14 cellular contexts compared by ENCODE assay signal in the genomic region with DNA sequence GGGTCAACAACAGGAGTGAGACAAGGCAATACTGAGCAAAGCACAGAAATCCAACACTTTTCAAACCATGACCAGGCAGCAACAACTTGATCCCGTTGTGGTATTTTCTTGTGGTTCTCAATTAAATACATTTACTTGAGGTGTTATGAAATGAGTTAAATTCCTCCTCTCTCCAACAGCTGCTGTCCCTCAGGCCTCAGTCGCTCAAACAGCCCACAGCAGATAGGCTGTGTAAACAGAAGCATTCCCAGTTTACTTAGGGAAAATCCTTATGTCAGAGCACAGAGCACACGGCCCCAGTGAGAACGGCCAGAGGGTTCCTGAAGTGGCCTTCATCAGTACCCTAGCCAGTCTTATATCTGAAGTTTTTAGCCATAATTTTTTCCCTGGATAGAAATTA.
A peak's percentile ranks its signal among the peaks of the same experiment; 100 is the strongest.
DNase-seq lines count a peak whose midpoint lies in the region; ATAC-seq and TF ChIP-seq lines count a peak whose summit lies in the region.
"Had no signal": no experiment of that assay in that cellular context is flagged by ENCODE, and none has a peak within 500 bp of the region (broad histone marks: within the 10 kb centered on the region; RNA-seq: fewer than 3 reads in every experiment).

No MANE protein-coding gene starts in this region.

- H3K4me1 Mint-ChIP-seq in activated T-helper 1 cell treated with anti-CD3 and anti-CD28 coated beads, Interleukin-12 subunit alpha, Interleukin-12 subunit beta, Interleukin-2, Interleukin-4 antibody, amounts not matched to agents 30 ng/mL and 10 ng/mL and 1 ng/mL, durations not matched to agents 14 hours and 24 hours and 36 hours (ENCODE audit: low read depth) = no peaks in the 10 kb centered on the region
- H3K4me1 Mint-ChIP-seq: CD4-positive, CD25-positive, alpha-beta regulatory T cell had no signal

- H3K36me3 Mint-ChIP-seq in activated T-helper 1 cell treated with anti-CD3 and anti-CD28 coated beads, Interleukin-12 subunit alpha, Interleukin-12 subunit beta, Interleukin-2, Interleukin-4 antibody, amounts not matched to agents 30 ng/mL and 10 ng/mL and 1 ng/mL, durations not matched to agents 14 hours and 24 hours and 36 hours (ENCODE audit: low read depth) = no peaks in the 10 kb centered on the region
- H3K36me3 Mint-ChIP-seq: CD4-positive, CD25-positive, alpha-beta regulatory T cell had no signal

- WGBS in suprapubic skin = 71% methylated on average over 4 of the region's 4 CpGs

- no peaks in the 10 kb centered on the region for H3F3A ChIP-seq in neural cell (ENCODE audit: insufficient read depth, low read length, poor library complexity, severe bottlenecking)

- no peaks in the 10 kb centered on the region for H4K20me1 ChIP-seq in neural cell (ENCODE audit: insufficient read depth)
- H4K20me1 ChIP-seq: BLaER1 treated with 17β-estradiol and CSF1 and Interleukin-3, amounts not matched to agents 10 nM and 100 nM had no signal

- H3K79me2 ChIP-seq in neural cell (replicated peaks; ENCODE audit: insufficient read depth, low read length) = no peaks in the 10 kb centered on the region

- H3K9ac ChIP-seq in neural cell (ENCODE audit: low read length) = no peak overlapping the region
- H3K9ac ChIP-seq: BLaER1 treated with 17β-estradiol and CSF1 and Interleukin-3, amounts not matched to agents 10 nM and 100 nM; GM23248 had no signal

- TF ChIP-seq EP300 in neural cell (conservative IDR thresholded peaks at IDR 0.05; ENCODE audit: poor library complexity, severe bottlenecking) (no peak), suprapubic skin (IDR thresholded peaks at IDR 0.05) (no peak)

- no peak overlapping the region for H3K4me3 Mint-ChIP-seq in activated T-helper 1 cell treated with anti-CD3 and anti-CD28 coated beads, Interleukin-12 subunit alpha, Interleukin-12 subunit beta, Interleukin-2, Interleukin-4 antibody, amounts not matched to agents 30 ng/mL and 10 ng/mL and 1 ng/mL, durations not matched to agents 14 hours and 24 hours and 36 hours
- H3K4me3 Mint-ChIP-seq: CD4-positive, CD25-positive, alpha-beta regulatory T cell had no signal

- no peaks in the 10 kb centered on the region for H3K27me3 Mint-ChIP-seq in activated T-helper 1 cell treated with anti-CD3 and anti-CD28 coated beads, Interleukin-12 subunit alpha, Interleukin-12 subunit beta, Interleukin-2, Interleukin-4 antibody, amounts not matched to agents 30 ng/mL and 10 ng/mL and 1 ng/mL, durations not matched to agents 14 hours and 24 hours and 36 hours (ENCODE audit: insufficient read depth)
- H3K27me3 Mint-ChIP-seq: CD4-positive, CD25-positive, alpha-beta regulatory T cell had no signal

- H3K36me3 ChIP-seq in right atrium auricular region = no peaks in the 10 kb centered on the region
- H3K36me3 ChIP-seq in neural cell (ENCODE audit: insufficient read depth, low read length) = no peaks in the 10 kb centered on the region
- H3K36me3 ChIP-seq in suprapubic skin = no peaks in the 10 kb centered on the region
- H3K36me3 ChIP-seq: BLaER1 treated with 17β-estradiol and CSF1 and Interleukin-3, amounts not matched to agents 10 nM and 100 nM had no signal

- H3K4me3 ChIP-seq in right atrium auricular region = no peak overlapping the region
- no peak overlapping the region for H3K4me3 ChIP-seq in neural cell (ENCODE audit: low read length)
- H3K4me3 ChIP-seq in suprapubic skin = no peak overlapping the region
- H3K4me3 ChIP-seq: BLaER1 treated with 17β-estradiol and CSF1 and Interleukin-3, amounts not matched to agents 10 nM and 100 nM; GM23248 had no signal

- TF ChIP-seq CTCF in right atrium auricular region (IDR thresholded peaks at IDR 0.05) (no peak), neural cell (IDR thresholded peaks at IDR 0.05; ENCODE audit: poor library complexity, severe bottlenecking) (no peak), suprapubic skin (IDR thresholded peaks at IDR 0.05) (no peak)

- H2AFZ ChIP-seq in neural cell (ENCODE audit: low read depth, low read length) = no peak overlapping the region
- H2AFZ ChIP-seq: GM23248 had no signal

- peak; percentile 51 for ATAC-seq in Right ventricle myocardium superior (ENCODE audit: poor library complexity)
- ATAC-seq: HCT116, HepG2 had no signal

- no peaks in the 10 kb centered on the region for H3K9me2 ChIP-seq in neural cell (ENCODE audit: insufficient read depth, low read length)

- no peak for TF ChIP-seq POLR2A in suprapubic skin (IDR thresholded peaks at IDR 0.05)

- no peaks in the 10 kb centered on the region for H3K9me3 ChIP-seq in right atrium auricular region
- no peaks in the 10 kb centered on the region for H3K9me3 ChIP-seq in neural cell (ENCODE audit: low read length)
- H3K9me3 ChIP-seq in suprapubic skin = no peaks in the 10 kb centered on the region
- H3K9me3 ChIP-seq: BLaER1 treated with 17β-estradiol and CSF1 and Interleukin-3, amounts not matched to agents 10 nM and 100 nM had no signal

- no peak for TF ChIP-seq RAD21 in neural cell (conservative IDR thresholded peaks at IDR 0.05)

- H3K27ac Mint-ChIP-seq in activated T-helper 1 cell treated with anti-CD3 and anti-CD28 coated beads, Interleukin-12 subunit alpha, Interleukin-12 subunit beta, Interleukin-2, Interleukin-4 antibody, amounts not matched to agents 30 ng/mL and 10 ng/mL and 1 ng/mL, durations not matched to agents 14 hours and 24 hours and 36 hours = no peak overlapping the region
- H3K27ac Mint-ChIP-seq: CD4-positive, CD25-positive, alpha-beta regulatory T cell had no signal

- H3K27ac ChIP-seq in right atrium auricular region = no peak overlapping the region
- H3K27ac ChIP-seq in neural cell (ENCODE audit: low read length) = peak overlapping the region; percentile 40
- H3K27ac ChIP-seq in suprapubic skin = no peak overlapping the region
- H3K27ac ChIP-seq: BLaER1 treated with 17β-estradiol and CSF1 and Interleukin-3, amounts not matched to agents 10 nM and 100 nM; GM23248 had no signal

- DNase-seq in Right ventricle myocardium superior (no peak), right atrium auricular region (ENCODE audit: low spot score) (no peak), SHP77 treated with DMSO at 0.1 percent for 48 hours (lab: John Stamatoyannopoulos, UW) (peak; percentile 6), suprapubic skin (ENCODE audit: low spot score in 2 of 2) (no peak), ecto neural progenitor cell (ENCODE audit: low spot score) (no peak)
- DNase-seq in activated T-helper 1 cell treated with anti-CD3 and anti-CD28 coated beads, Interleukin-12 subunit alpha, Interleukin-12 subunit beta, Interleukin-2, Interleukin-4 antibody, amounts not matched to agents 30 ng/mL and 10 ng/mL and 1 ng/mL, durations not matched to agents 14 hours and 24 hours and 36 hours (ENCODE audit: low spot score) = no peak
- DNase-seq: ACHN; CD4-positive, CD25-positive, alpha-beta regulatory T cell; DMS53; GM23248 had no signal

- H3K4me2 ChIP-seq in neural cell (ENCODE audit: low read length) = no peak overlapping the region
- H3K4me2 ChIP-seq: BLaER1 treated with 17β-estradiol and CSF1 and Interleukin-3, amounts not matched to agents 10 nM and 100 nM had no signal

- intact Hi-C loops in Right ventricle myocardium superior (cut with DNase I) = no loop called here
- intact Hi-C loops in activated T-helper 1 cell treated with anti-CD3 and anti-CD28 coated beads, Interleukin-12 subunit alpha, Interleukin-12 subunit beta, Interleukin-2, Interleukin-4 antibody, amounts not matched to agents 30 ng/mL and 10 ng/mL and 1 ng/mL, durations not matched to agents 14 hours and 24 hours and 36 hours (cut with micrococcal nuclease) = no loop called here

- no peaks in the 10 kb centered on the region for H3K27me3 ChIP-seq in right atrium auricular region
- H3K27me3 ChIP-seq in neural cell (ENCODE audit: insufficient read depth, low read depth, low read length) = no peaks in the 10 kb centered on the region
- no peaks in the 10 kb centered on the region for H3K27me3 ChIP-seq in suprapubic skin
- H3K27me3 ChIP-seq: BLaER1 treated with 17β-estradiol and CSF1 and Interleukin-3, amounts not matched to agents 10 nM and 100 nM had no signal

- H3K4me1 ChIP-seq in right atrium auricular region (no peaks in the 10 kb centered on the region), suprapubic skin (no peaks in the 10 kb centered on the region)
- H3K4me1 ChIP-seq: BLaER1 treated with 17β-estradiol and CSF1 and Interleukin-3, amounts not matched to agents 10 nM and 100 nM had no signal

- peaks cover 8% of the 10 kb centered on the region for H3K9me3 Mint-ChIP-seq in activated T-helper 1 cell treated with anti-CD3 and anti-CD28 coated beads, Interleukin-12 subunit alpha, Interleukin-12 subunit beta, Interleukin-2, Interleukin-4 antibody, amounts not matched to agents 30 ng/mL and 10 ng/mL and 1 ng/mL, durations not matched to agents 14 hours and 24 hours and 36 hours

TF ChIP-seq in neural cell, 6 proteins besides CTCF, POLR2A, EP300 and RAD21:
- TF ChIP-seq, protein P1, sequence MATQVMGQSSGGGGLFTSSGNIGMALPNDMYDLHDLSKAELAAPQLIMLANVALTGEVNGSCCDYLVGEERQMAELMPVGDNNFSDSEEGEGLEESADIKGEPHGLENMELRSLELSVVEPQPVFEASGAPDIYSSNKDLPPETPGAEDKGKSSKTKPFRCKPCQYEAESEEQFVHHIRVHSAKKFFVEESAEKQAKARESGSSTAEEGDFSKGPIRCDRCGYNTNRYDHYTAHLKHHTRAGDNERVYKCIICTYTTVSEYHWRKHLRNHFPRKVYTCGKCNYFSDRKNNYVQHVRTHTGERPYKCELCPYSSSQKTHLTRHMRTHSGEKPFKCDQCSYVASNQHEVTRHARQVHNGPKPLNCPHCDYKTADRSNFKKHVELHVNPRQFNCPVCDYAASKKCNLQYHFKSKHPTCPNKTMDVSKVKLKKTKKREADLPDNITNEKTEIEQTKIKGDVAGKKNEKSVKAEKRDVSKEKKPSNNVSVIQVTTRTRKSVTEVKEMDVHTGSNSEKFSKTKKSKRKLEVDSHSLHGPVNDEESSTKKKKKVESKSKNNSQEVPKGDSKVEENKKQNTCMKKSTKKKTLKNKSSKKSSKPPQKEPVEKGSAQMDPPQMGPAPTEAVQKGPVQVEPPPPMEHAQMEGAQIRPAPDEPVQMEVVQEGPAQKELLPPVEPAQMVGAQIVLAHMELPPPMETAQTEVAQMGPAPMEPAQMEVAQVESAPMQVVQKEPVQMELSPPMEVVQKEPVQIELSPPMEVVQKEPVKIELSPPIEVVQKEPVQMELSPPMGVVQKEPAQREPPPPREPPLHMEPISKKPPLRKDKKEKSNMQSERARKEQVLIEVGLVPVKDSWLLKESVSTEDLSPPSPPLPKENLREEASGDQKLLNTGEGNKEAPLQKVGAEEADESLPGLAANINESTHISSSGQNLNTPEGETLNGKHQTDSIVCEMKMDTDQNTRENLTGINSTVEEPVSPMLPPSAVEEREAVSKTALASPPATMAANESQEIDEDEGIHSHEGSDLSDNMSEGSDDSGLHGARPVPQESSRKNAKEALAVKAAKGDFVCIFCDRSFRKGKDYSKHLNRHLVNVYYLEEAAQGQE (IDR thresholded peaks at IDR 0.05; ENCODE audit: borderline replicate concordance) = no peak
- no peak for TF ChIP-seq POLR2AphosphoS5 (IDR thresholded peaks at IDR 0.05)
- TF ChIP-seq MXI1 (conservative IDR thresholded peaks at IDR 0.05; ENCODE audit: poor library complexity, severe bottlenecking) = no peak
- TF ChIP-seq TAF1 (IDR thresholded peaks at IDR 0.05; ENCODE audit: low read depth) = no peak
- TF ChIP-seq SMC3 (conservative IDR thresholded peaks at IDR 0.05; ENCODE audit: poor library complexity) = no peak
- no peak for TF ChIP-seq EZH2 (IDR thresholded peaks at IDR 0.05; ENCODE audit: borderline replicate concordance, insufficient read depth, low read length, poor library complexity, severe bottlenecking)
